In genomic region chr17:48724241-48725004, GRCh38 we compare ENCODE assay signal across 8 cellular contexts. TPM values are rescaled to one million over a fixed set of nuclear protein-coding genes. Genes with fewer than 3 reads are reported as not detected.
DNase-seq lines count a peak whose midpoint lies in the region; ATAC-seq and TF ChIP-seq lines count a peak whose summit lies in the region.

No MANE protein-coding gene starts in this region.

- H2AFZ ChIP-seq in PC-9, result no peak overlapping the region

- H3K79me2 ChIP-seq in PC-9 (ENCODE audit: low read depth), result no peaks in the 10 kb centered on the region

- POLR2A ChIA-PET in CD4-positive, alpha-beta T cell (lab: Charles Lee), result interaction anchor here (0.8 to 1.2 kb wide), 4 partner anchors 92 to 160 kb away, joined by 3 to 4 read pairs (median 3); partner anchors contain the start of gene TTLL6
- POLR2A ChIA-PET in PC-9 (lab: Charles Lee; ENCODE audit: unreplicated experiment), result no interaction called here

- BruUV-seq in PC-9 (replicated peaks; lab: Mats Ljungman, UMichigan), result no TSS peak

- intact Hi-C loops in CD4-positive, alpha-beta T cell (cut with DNase I, micrococcal nuclease), result loop anchor here (1.0 to 5.0 kb wide), 3 partner anchors 67 to 273 kb away; partner anchors contain the start of gene IGF2BP1 (in 1 of the 2)
- intact Hi-C loops in PC-9 (cut with micrococcal nuclease; ENCODE audit: unreplicated experiment), result loop anchor here (1.0 kb wide), 3 partner anchors 67 to 308 kb away; no protein-coding TSS in a partner anchor

- no peaks in the 10 kb centered on the region for H3K36me3 ChIP-seq in PC-9 (ENCODE audit: low read depth)

- H3K4me1 ChIP-seq in PC-9 (replicated peaks; ENCODE audit: insufficient read depth), result no peaks in the 10 kb centered on the region

- peak; percentile 71 for TF ChIP-seq CTCF in CD4-positive, alpha-beta T cell (IDR thresholded peaks at IDR 0.05)
- peak; percentile 89 for TF ChIP-seq CTCF in PC-9 (conservative IDR thresholded peaks at IDR 0.05)
- TF ChIP-seq CTCF in neural crest cell (conservative IDR thresholded peaks at IDR 0.05), result peak; percentile 79

- peak; percentile 76 for ATAC-seq in CD4-positive, alpha-beta T cell (ENCODE audit: poor library complexity)
- ATAC-seq in stimulated activated naive CD8-positive, alpha-beta T cell treated with anti-CD3 and anti-CD28 coated beads, Interleukin-15, Interleukin-2, amounts not matched to agents 100 U/mL and 50 U/mL, for 24 hours, result peak; percentile 70
- no peak for ATAC-seq in GM18517 (IDR thresholded peaks at IDR 0.05; ENCODE audit: unreplicated experiment)

- CTCF ChIA-PET in CD4-positive, alpha-beta T cell (lab: Charles Lee), result interaction anchor here (0.6 to 2.5 kb wide), 15 partner anchors 10 to 680 kb away, joined by 3 to 19 read pairs (median 4); partner anchors contain the start of gene TTLL6
- CTCF ChIA-PET in PC-9 (lab: Charles Lee), result interaction anchor here (0.6 to 2.5 kb wide), 8 partner anchors 45 to 1384 kb away, joined by 3 to 17 read pairs (median 4); no protein-coding TSS in a partner anchor

- peak; percentile 56 to 79 (median 69) for DNase-seq in CD4-positive, alpha-beta T cell
- DNase-seq in HT-29 (ENCODE audit: low spot score) (peak; percentile 92), PC-9 (peak; percentile 50 to 63), fibroblast of gingiva (ENCODE audit: low read depth) (peak; percentile 52), neural crest cell (ENCODE audit: low read depth, low spot score) (peak; percentile 85)
- peak; percentile 81 for DNase-seq in activated T-cell treated with anti-CD3 and anti-CD28 coated beads, Interleukin-2, amount 50 U/mL, for 24 hours
- DNase-seq in stimulated activated naive CD8-positive, alpha-beta T cell treated with anti-CD3 and anti-CD28 coated beads, Interleukin-15, Interleukin-2, amounts not matched to agents 100 U/mL and 50 U/mL, for 24 hours, result peak; percentile 87

- no peaks in the 10 kb centered on the region for H3K36me3 Mint-ChIP-seq in CD4-positive, alpha-beta T cell (ENCODE audit: low read depth)
- no peaks in the 10 kb centered on the region for H3K36me3 Mint-ChIP-seq in activated T-cell treated with anti-CD3 and anti-CD28 coated beads, Interleukin-2, amount 50 U/mL, for 24 hours (ENCODE audit: low read depth)
- H3K36me3 Mint-ChIP-seq in neural crest cell (ENCODE audit: low read depth), result no peaks in the 10 kb centered on the region

- H3K27ac ChIP-seq in CD4-positive, alpha-beta T cell (ENCODE audit: low read depth, low read length), result no peak overlapping the region
- no peak overlapping the region for H3K27ac ChIP-seq in PC-9

- H3K9me3 ChIP-seq in CD4-positive, alpha-beta T cell (ENCODE audit: control insufficient read depth, low read length), result no peaks in the 10 kb centered on the region
- H3K9me3 ChIP-seq in PC-9 (ENCODE audit: insufficient read depth, low read depth), result no peaks in the 10 kb centered on the region

- peaks cover 100% of the 10 kb centered on the region for H3K27me3 Mint-ChIP-seq in CD4-positive, alpha-beta T cell
- peaks cover 100% of the 10 kb centered on the region for H3K27me3 Mint-ChIP-seq in activated T-cell treated with anti-CD3 and anti-CD28 coated beads, Interleukin-2, amount 50 U/mL, for 24 hours
- H3K27me3 Mint-ChIP-seq in neural crest cell (ENCODE audit: low read depth), result peaks cover 100% of the 10 kb centered on the region

- H3K4me1 Mint-ChIP-seq in CD4-positive, alpha-beta T cell (ENCODE audit: low read depth), result peaks cover 50% of the 10 kb centered on the region
- peaks cover 43% of the 10 kb centered on the region for H3K4me1 Mint-ChIP-seq in activated T-cell treated with anti-CD3 and anti-CD28 coated beads, Interleukin-2, amount 50 U/mL, for 24 hours (ENCODE audit: low read depth)
- peaks cover 14% of the 10 kb centered on the region for H3K4me1 Mint-ChIP-seq in neural crest cell

- H3K4me3 ChIP-seq in PC-9, result no peak overlapping the region

- no peaks in the 10 kb centered on the region for H3K9me3 Mint-ChIP-seq in CD4-positive, alpha-beta T cell
- H3K9me3 Mint-ChIP-seq in activated T-cell treated with anti-CD3 and anti-CD28 coated beads, Interleukin-2, amount 50 U/mL, for 24 hours, result no peaks in the 10 kb centered on the region
- H3K9me3 Mint-ChIP-seq in neural crest cell, result no peaks in the 10 kb centered on the region

- H4K20me1 ChIP-seq in PC-9 (ENCODE audit: insufficient read depth), result no peaks in the 10 kb centered on the region

- H3K9me2 ChIP-seq in PC-9 (ENCODE audit: insufficient read depth), result no peaks in the 10 kb centered on the region

- H3K4me3 Mint-ChIP-seq in CD4-positive, alpha-beta T cell, result peak overlapping the region; percentile 63
- peak overlapping the region; percentile 50 for H3K4me3 Mint-ChIP-seq in activated T-cell treated with anti-CD3 and anti-CD28 coated beads, Interleukin-2, amount 50 U/mL, for 24 hours
- peak overlapping the region; percentile 69 for H3K4me3 Mint-ChIP-seq in neural crest cell

- H3K27me3 ChIP-seq in CD4-positive, alpha-beta T cell (ENCODE audit: control insufficient read depth, insufficient read depth, low read length), result peaks cover 100% of the 10 kb centered on the region
- H3K27me3 ChIP-seq in PC-9 (ENCODE audit: insufficient read depth, low read depth), result peaks cover 72% of the 10 kb centered on the region

- peak overlapping the region; percentile 7; the same call in 1 of the 2 replicates for H3K4me2 ChIP-seq in PC-9

- H3K27ac Mint-ChIP-seq in CD4-positive, alpha-beta T cell, result no peak overlapping the region
- H3K27ac Mint-ChIP-seq in activated T-cell treated with anti-CD3 and anti-CD28 coated beads, Interleukin-2, amount 50 U/mL, for 24 hours, result peak overlapping the region; percentile 52
- no peak overlapping the region for H3K27ac Mint-ChIP-seq in neural crest cell (ENCODE audit: unreplicated experiment)

- H3F3A ChIP-seq in PC-9 (ENCODE audit: insufficient read depth, low read depth), result no peaks in the 10 kb centered on the region

RNA-seq across cellular contexts. Expression of gene PRAC2, which starts 1.4 kb away (rescaled TPM):
- total RNA-seq in CD4-positive, alpha-beta T cell, result not detected
- total RNA-seq in HT-29 (2014; rRNA removed; shearing (Covaris generic)), result 0.76 TPM in 1 of 2 replicates, not detected in the other
- not detected in 2 replicates for total RNA-seq in PC-9 (2021)
- not detected in 2 replicates for total RNA-seq in neural crest cell

RNA-seq across cellular contexts. Expression of gene PRAC1, which starts 2.1 kb away (rescaled TPM):
- total RNA-seq in CD4-positive, alpha-beta T cell, result not detected
- not detected in 2 replicates for total RNA-seq in HT-29 (2014; rRNA removed; shearing (Covaris generic))
- not detected in 2 replicates for total RNA-seq in PC-9 (2021)
- not detected in 2 replicates for total RNA-seq in neural crest cell

RNA-seq across cellular contexts. Expression of gene HOXB13, which starts 4.1 kb away (rescaled TPM):
- total RNA-seq in CD4-positive, alpha-beta T cell, result not detected
- 3.5 and 5.3 TPM in 2 replicates for total RNA-seq in HT-29 (2014; rRNA removed; shearing (Covaris generic))
- total RNA-seq in PC-9 (2021) (0.15 TPM in 1 of 2 replicates, not detected in the other), neural crest cell (not detected in 2 replicates)
